Comparison of ENCODE assay signal across 1 cellular context in genomic region chr14:105301103-105301914, GRCh38.
TF ChIP-seq lines count a peak whose summit lies in the region.

No MANE protein-coding gene starts in this region.

TF ChIP-seq in HepG2, 621 proteins besides CTCF, POLR2A, EP300 and RAD21 (continued from another document and continues in another):
- TF ChIP-seq PAX8 (CRISPR knock-in tag; IDR thresholded peaks at IDR 0.05; ENCODE audit: borderline replicate concordance) (no peak), ARID4A (CRISPR knock-in tag; IDR thresholded peaks at IDR 0.05; ENCODE audit: borderline replicate concordance) (no peak; the same call in 1 of the 2 replicates), GPBP1L1 (CRISPR knock-in tag; IDR thresholded peaks at IDR 0.05) (no peak), ZNF530 (CRISPR knock-in tag; IDR thresholded peaks at IDR 0.05; ENCODE audit: low read depth) (no peak), ZNF20 (CRISPR knock-in tag; IDR thresholded peaks at IDR 0.05) (no peak), SMARCC2 (IDR thresholded peaks at IDR 0.05) (no peak), ZNF513 (CRISPR knock-in tag; conservative IDR thresholded peaks at IDR 0.05) (no peak), BHLHE40 (IDR thresholded peaks at IDR 0.05; ENCODE audit: low read length) (no peak), ZNF253 (CRISPR knock-in tag; IDR thresholded peaks at IDR 0.05; ENCODE audit: borderline replicate concordance) (no peak), ZNF558 (CRISPR knock-in tag; IDR thresholded peaks at IDR 0.05; ENCODE audit: borderline replicate concordance) (no peak), ZBTB2 (CRISPR knock-in tag; IDR thresholded peaks at IDR 0.05; ENCODE audit: low read depth) (no peak), SNAI1 (CRISPR knock-in tag; IDR thresholded peaks at IDR 0.05; ENCODE audit: borderline replicate concordance) (no peak), NBN (conservative IDR thresholded peaks at IDR 0.05) (no peak), ZFAT (CRISPR knock-in tag; conservative IDR thresholded peaks at IDR 0.05) (no peak), PBX2 (CRISPR knock-in tag; IDR thresholded peaks at IDR 0.05) (no peak), PAXIP1 (CRISPR knock-in tag; conservative IDR thresholded peaks at IDR 0.05) (no peak; the same call in 1 of the 2 replicates), AHR (CRISPR knock-in tag; IDR thresholded peaks at IDR 0.05) (peak; percentile 51; the same call in 1 of the 2 replicates), TP53 (CRISPR knock-in tag; conservative IDR thresholded peaks at IDR 0.05) (no peak), ZNF382 (CRISPR knock-in tag; IDR thresholded peaks at IDR 0.05; ENCODE audit: borderline replicate concordance) (no peak), ZBTB1 (CRISPR knock-in tag; IDR thresholded peaks at IDR 0.05; ENCODE audit: borderline replicate concordance) (no peak), MAFF (IDR thresholded peaks at IDR 0.05; ENCODE audit: low read depth, low read length) (no peak), ZNF451 (CRISPR knock-in tag; IDR thresholded peaks at IDR 0.05) (no peak), BCL3 (CRISPR knock-in tag; IDR thresholded peaks at IDR 0.05) (no peak), ZNF556 (CRISPR knock-in tag; IDR thresholded peaks at IDR 0.05; ENCODE audit: borderline replicate concordance) (no peak), ZBTB7A (CRISPR knock-in tag; IDR thresholded peaks at IDR 0.05) (no peak; the same call in 1 of the 2 replicates), MEIS2 (CRISPR knock-in tag; IDR thresholded peaks at IDR 0.05) (peak; percentile 33; the same call in 1 of the 2 replicates), RBAK (CRISPR knock-in tag; IDR thresholded peaks at IDR 0.05) (no peak), KMT2B (CRISPR knock-in tag; IDR thresholded peaks at IDR 0.05) (no peak; the same call in 1 of the 2 replicates), ATF7-NPFF (CRISPR knock-in tag; IDR thresholded peaks at IDR 0.05; ENCODE audit: low read depth) (no peak), ZKSCAN8 (CRISPR knock-in tag; IDR thresholded peaks at IDR 0.05; ENCODE audit: borderline replicate concordance) (no peak), ZNF772 (CRISPR knock-in tag; IDR thresholded peaks at IDR 0.05) (peak; percentile 90; the same call in 1 of the 2 replicates), GLMP (CRISPR knock-in tag; IDR thresholded peaks at IDR 0.05; ENCODE audit: borderline replicate concordance) (no peak)
